ENCODE assay signal across 37 cellular contexts in genomic region chr21:35780983-35781382, GRCh38.
"Had no signal": no experiment of that assay in that cellular context is flagged by ENCODE, and none has a peak within 500 bp of the region (broad histone marks: within the 10 kb centered on the region; RNA-seq: fewer than 3 reads in every experiment).

No MANE protein-coding gene starts in this region.

- DNase-seq: activated B cell treated with CpG ODN at 0.5 μM for 24 hours; activated CD4-positive, alpha-beta memory T cell treated with anti-CD3 and anti-CD28 coated beads, Interleukin-2, amount 10 ng/mL, durations not matched to agents 7 days and 5 days; activated CD4-positive, alpha-beta T cell treated with anti-CD3 and anti-CD28 coated beads for 48 hours; activated CD4-positive, CD25-positive, alpha-beta regulatory T cell treated with anti-CD3 and anti-CD28 coated beads, Interleukin-2, amount 50 U/mL, for 72 hours; activated CD8-positive, alpha-beta memory T cell treated with anti-CD3 and anti-CD28 coated beads for 24 hours; activated CD8-positive, alpha-beta memory T cell treated with anti-CD3 and anti-CD28 coated beads, Interleukin-2, amount 10 ng/mL, durations not matched to agents 7 days and 5 days; activated CD8-positive, alpha-beta memory T cell treated with anti-CD3 and anti-CD28 coated beads, Interleukin-2, amount 50 U/mL, for 48 hours; activated gamma-delta T cell; activated naive CD4-positive, alpha-beta T cell treated with Interleukin-2 at 50 U/mL for 16 hours; activated naive CD8-positive, alpha-beta T cell treated with anti-CD3 and anti-CD28 coated beads, Interleukin-2, amount 10 ng/mL, durations not matched to agents 7 days and 5 days; activated T-cell treated with anti-CD3 and anti-CD28 coated beads, Interleukin-2, amount 50 U/mL, for 48 hours; amygdala; caudate nucleus; cerebellar nuclear complex; KG1; MM.1S; MV-4-11; NCI-H1092; NCI-H1436 treated with DMSO at 0.1 percent for 48 hours; NCI-H1694 treated with DMSO at 0.1 percent for 48 hours; NCI-H2029 treated with DMSO at 0.1 percent for 48 hours; NCI-H2107; NCI-H2171; NCI-H510A; NCI-H526; NCI-H748 treated with DMSO at 0.1 percent for 48 hours; NK-92 treated with Interleukin-12 subunit alpha and Interleukin-12 subunit beta, amount 100 ng/mL, for 24 hours; SHP77 treated with DMSO at 0.1 percent for 48 hours; SW 1271; T-helper 1 cell; T-helper 2 cell; T-helper 9 cell had no signal

- H3K4me1 ChIP-seq: breast epithelium had no signal

- H3K4me3 ChIP-seq: ascending aorta, breast epithelium had no signal

- ATAC-seq: activated CD8-positive, alpha-beta memory T cell treated with anti-CD3 and anti-CD28 coated beads, Interleukin-2, amount 10 ng/mL, durations not matched to agents 7 days and 5 days; activated T-helper 17 cell treated with anti-CD3 and anti-CD28 coated beads, Interleukin-2, amount 50 U/mL, for 72 hours; Panc1 had no signal

- H3K27me3 ChIP-seq: ascending aorta, breast epithelium had no signal

- H3K36me3 ChIP-seq: ascending aorta, breast epithelium had no signal

- H3K9me3 ChIP-seq: ascending aorta, breast epithelium had no signal

- H3K27ac ChIP-seq: breast epithelium, VCaP had no signal
